15 cellular contexts compared by ENCODE assay signal in the genomic region with DNA sequence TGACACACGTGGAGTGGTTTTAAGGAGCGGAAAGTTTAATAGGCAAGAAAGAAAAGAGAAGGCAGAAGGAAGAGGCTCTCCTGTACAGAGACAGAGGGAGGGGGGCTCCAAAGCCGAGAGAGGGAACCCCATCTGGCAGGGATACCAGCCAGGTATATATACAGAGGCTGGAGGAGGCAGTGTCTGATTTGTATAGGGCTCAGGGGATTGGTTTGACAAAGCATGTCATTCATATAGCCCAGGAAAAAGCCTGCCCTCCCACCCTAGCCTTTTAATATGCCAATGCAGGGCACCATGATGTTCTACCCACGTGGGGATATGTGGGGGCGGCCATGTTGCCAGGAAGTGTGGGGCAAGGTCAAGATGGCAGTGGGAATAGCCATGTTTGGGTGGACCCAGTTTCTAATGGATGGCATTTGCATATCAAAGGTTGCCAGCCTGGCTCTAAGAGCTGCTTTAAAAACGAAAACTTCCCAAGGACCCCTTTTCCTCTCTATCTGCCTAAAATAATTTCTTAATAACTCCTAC. TPM values are rescaled to one million over a fixed set of nuclear protein-coding genes. Genes with fewer than 3 reads are reported as not detected.
"Had no signal": no experiment of that assay in that cellular context is flagged by ENCODE, and none has a peak within 500 bp of the region (broad histone marks: within the 10 kb centered on the region; RNA-seq: fewer than 3 reads in every experiment).

No MANE protein-coding gene starts in this region.

RNA-seq across cellular contexts. Expression of a gene that starts 57.8 kb away (rescaled TPM):
- total RNA-seq: activated CD4-positive, alpha-beta memory T cell treated with anti-CD3 and anti-CD28 coated beads for 36 hours; activated CD4-positive, alpha-beta T cell treated with anti-CD3 and anti-CD28 coated beads, Interleukin-2, amount 10 ng/mL, durations not matched to agents 24 days and 14 days; activated CD8-positive, alpha-beta T cell treated with anti-CD3 and anti-CD28 coated beads, Interleukin-2, amount 10 ng/mL, durations not matched to agents 7 days and 5 days; activated naive CD4-positive, alpha-beta T cell treated with anti-CD3 and anti-CD28 coated beads for 36 hours; activated T-helper 1 cell treated with anti-CD3 and anti-CD28 coated beads, Interleukin-12 subunit alpha, Interleukin-12 subunit beta, Interleukin-2, Interleukin-4 antibody, amounts not matched to agents 30 ng/mL and 10 ng/mL and 1 ng/mL, durations not matched to agents 14 hours and 24 hours and 36 hours; activated T-helper 2 cell treated with anti-CD3 and anti-CD28 coated beads, Interferon-gamma antibody, Interleukin-2, Interleukin-4, amounts not matched to agents 10 μg/mL and 5 μg/mL and 100 μg/mL, durations not matched to agents 14 hours and 24 hours and 36 hours; adrenal gland; aorta; chondrocyte; dermis blood vessel endothelial cell; endothelial cell of umbilical vein; fibroblast of lung; fibroblast of villous mesenchyme; glomerular endothelial cell; T-helper 17 cell had no signal
- polyA plus RNA-seq: endothelial cell of umbilical vein, fibroblast of lung had no signal
